In genomic region chr19:16497042-16497441, GRCh38 we compare ENCODE assay signal across 10 cellular contexts. TPM values are rescaled to one million over a fixed set of nuclear protein-coding genes. Genes with fewer than 3 reads are reported as not detected.
DNase-seq lines count a peak whose midpoint lies in the region; ATAC-seq and TF ChIP-seq lines count a peak whose summit lies in the region.
"Had no signal": no experiment of that assay in that cellular context is flagged by ENCODE, and none has a peak within 500 bp of the region (broad histone marks: within the 10 kb centered on the region; RNA-seq: fewer than 3 reads in every experiment).

No MANE protein-coding gene starts in this region.

- no peak overlapping the region for H2AFZ ChIP-seq in neuron (ENCODE audit: low read depth, low read length)

- H3K27me3 ChIP-seq in CD4-positive, CD25-positive, alpha-beta regulatory T cell (ENCODE audit: control insufficient read depth, insufficient read depth, low read length), result no peaks in the 10 kb centered on the region
- no peaks in the 10 kb centered on the region for H3K27me3 ChIP-seq in MG63
- H3K27me3 ChIP-seq in neuron (ENCODE audit: insufficient read depth, low read length), result no peaks in the 10 kb centered on the region

- H3K36me3 Mint-ChIP-seq in CD4-positive, CD25-positive, alpha-beta regulatory T cell, result peaks cover 4% of the 10 kb centered on the region

- peaks cover 5% of the 10 kb centered on the region for H3K27me3 Mint-ChIP-seq in CD4-positive, CD25-positive, alpha-beta regulatory T cell

- ATAC-seq in CD4-positive, CD25-positive, alpha-beta regulatory T cell (ENCODE audit: low read depth in 2 of 2), result no peak

- H3K27ac Mint-ChIP-seq in CD4-positive, CD25-positive, alpha-beta regulatory T cell, result peak overlapping the region in 1 of 3 donors; percentile 93

- H3K4me3 ChIP-seq in CD4-positive, CD25-positive, alpha-beta regulatory T cell (ENCODE audit: low read depth, low read length), result no peak overlapping the region
- H3K4me3 ChIP-seq in MG63 (peak overlapping the region; percentile 94), coronary artery (peak overlapping the region; percentile 94), neuron (ENCODE audit: low read length) (peak overlapping the region; percentile 79), lower leg skin (ENCODE audit: low read depth, poor library complexity, severe bottlenecking) (no peak overlapping the region)

- no peak for DNase-seq in CD4-positive, CD25-positive, alpha-beta regulatory T cell
- DNase-seq in MG63, result peak; percentile 66
- DNase-seq in coronary artery (ENCODE audit: low spot score), result no peak
- DNase-seq in stimulated activated CD8-positive, alpha-beta memory T cell treated with anti-CD3 and anti-CD28 coated beads, Interleukin-4, amount 100 ng/mL, for 48 hours, result no peak
- DNase-seq in NOMO-1 (lab: John Stamatoyannopoulos, UW; ENCODE audit: unreplicated experiment in 2 of 2), result no peak
- DNase-seq in SKM-1 (lab: John Stamatoyannopoulos, UW; ENCODE audit: unreplicated experiment), result no peak
- DNase-seq in lower leg skin (ENCODE audit: low spot score in 2 of 2), result no peak

- peak overlapping the region; percentile 41 to 84 (median 62) for H3K4me3 Mint-ChIP-seq in CD4-positive, CD25-positive, alpha-beta regulatory T cell

- peaks cover 5 to 22% (median 12%) of the 10 kb centered on the region in 4 donors for H3K4me1 Mint-ChIP-seq in CD4-positive, CD25-positive, alpha-beta regulatory T cell

- peaks cover 10% of the 10 kb centered on the region for H3K4me1 ChIP-seq in CD4-positive, CD25-positive, alpha-beta regulatory T cell (ENCODE audit: control insufficient read depth, insufficient read depth, low read length, poor library complexity, severe bottlenecking)
- H3K4me1 ChIP-seq in neuron (ENCODE audit: insufficient read depth, low read length), result peaks cover 9% of the 10 kb centered on the region

- H3K9me3 Mint-ChIP-seq in CD4-positive, CD25-positive, alpha-beta regulatory T cell, result no peaks in the 10 kb centered on the region

- no peak for TF ChIP-seq POLR2A in lower leg skin (IDR thresholded peaks at IDR 0.05)

- TF ChIP-seq CTCF in coronary artery (IDR thresholded peaks at IDR 0.05) (no peak), lower leg skin (IDR thresholded peaks at IDR 0.05) (no peak)

- H3K27ac ChIP-seq in CD4-positive, CD25-positive, alpha-beta regulatory T cell (ENCODE audit: insufficient read depth, low read length, poor library complexity, severe bottlenecking), result no peak overlapping the region
- H3K27ac ChIP-seq in coronary artery, result peak overlapping the region in 1 of 2 donors; percentile 88

- intact Hi-C loops in lower leg skin (cut with DNase I; ENCODE audit: low total_unique reads), result no loop called here

- no peaks in the 10 kb centered on the region for H3K9me3 ChIP-seq in CD4-positive, CD25-positive, alpha-beta regulatory T cell (ENCODE audit: control insufficient read depth in 2 of 2, low read length in 2 of 2)
- no peaks in the 10 kb centered on the region for H3K9me3 ChIP-seq in MG63
- H3K9me3 ChIP-seq in neuron (ENCODE audit: low read length), result no peaks in the 10 kb centered on the region

- 75 to 81% methylated on average over 12 of the region's 12 CpGs for WGBS in lower leg skin, 2 donors

- H3K36me3 ChIP-seq in CD4-positive, CD25-positive, alpha-beta regulatory T cell (ENCODE audit: control insufficient read depth, insufficient read depth, low read length), result no peaks in the 10 kb centered on the region
- H3K36me3 ChIP-seq in MG63 (peaks cover 10% of the 10 kb centered on the region), neuron (ENCODE audit: insufficient read depth, low read length) (peaks cover 5% of the 10 kb centered on the region)

RNA-seq across cellular contexts. Expression of gene C19orf44, which starts 0.8 kb away (rescaled TPM):
- 1.9 TPM for total RNA-seq in CD4-positive, CD25-positive, alpha-beta regulatory T cell
- polyA plus RNA-seq in CD4-positive, CD25-positive, alpha-beta regulatory T cell, result 1 to 10 TPM in 2 of 4 donors, under 1 TPM in 1, not detected in 1; 0.76 to 1.6 (median 1.5) TPM
- 9.8 and 21.4 TPM in 2 replicates for total RNA-seq in MG63 (2014; rRNA removed; shearing (Covaris generic); ENCODE audit: low replicate concordance)
- 1 to 10 TPM; 3.7 to 5.0 (median 4.8) TPM for total RNA-seq in lower leg skin

RNA-seq across cellular contexts. Expression of gene CALR3, which starts 1.1 kb away (rescaled TPM):
- total RNA-seq in CD4-positive, CD25-positive, alpha-beta regulatory T cell, result not detected
- polyA plus RNA-seq in CD4-positive, CD25-positive, alpha-beta regulatory T cell, result not detected
- not detected in 2 replicates for total RNA-seq in MG63 (2014; rRNA removed; shearing (Covaris generic); ENCODE audit: low replicate concordance)
- total RNA-seq in lower leg skin, result not detected
- total RNA-seq: renal cortical epithelial cell had no signal
- polyA plus RNA-seq: adipose tissue had no signal

RNA-seq across cellular contexts. Expression of gene EPS15L1, which starts 25.3 kb away (rescaled TPM):
- total RNA-seq in CD4-positive, CD25-positive, alpha-beta regulatory T cell, result 47.8 TPM
- 1 to 10 TPM; 8.5 to 9.1 (median 8.8) TPM for polyA plus RNA-seq in CD4-positive, CD25-positive, alpha-beta regulatory T cell
- total RNA-seq in MG63 (2014; rRNA removed; shearing (Covaris generic); ENCODE audit: low replicate concordance), result 14.7 and 23.1 TPM in 2 replicates
- total RNA-seq in lower leg skin, result 10 to 100 TPM; 21.4 to 63.3 (median 26.7) TPM

RNA-seq across cellular contexts. Expression of gene CHERP, which starts 45.2 kb away (rescaled TPM):
- total RNA-seq in CD4-positive, CD25-positive, alpha-beta regulatory T cell, result 57.2 TPM
- polyA plus RNA-seq in CD4-positive, CD25-positive, alpha-beta regulatory T cell, result 10 to 100 TPM in 1 of 4 donors, 1 to 10 TPM in 3; 4.8 to 13.7 (median 8.4) TPM
- total RNA-seq in MG63 (2014; rRNA removed; shearing (Covaris generic); ENCODE audit: low replicate concordance), result 1.8 and 2.0 TPM in 2 replicates
- 10 to 100 TPM in 3 of 4 donors, 1 to 10 TPM in 1; 9.7 to 32.7 (median 12.6) TPM for total RNA-seq in lower leg skin

Comparison
In these comparisons a context has a peak if more than half of its experiments do, and no peak if none do; other contexts are left out.
1. H3K4me3 ChIP-seq: peak in MG63 (single experiment), coronary artery (single experiment) and neuron (single experiment); none in CD4-positive, CD25-positive, alpha-beta regulatory T cell (single experiment) and lower leg skin (single experiment).